ENCODE assay signal across 11 cellular contexts in genomic region chr3:10188798-10189556, GRCh38. TPM values are rescaled to one million over a fixed set of nuclear protein-coding genes. Genes with fewer than 3 reads are reported as not detected.
DNase-seq lines count a peak whose midpoint lies in the region; ATAC-seq and TF ChIP-seq lines count a peak whose summit lies in the region.
"Had no signal": no experiment of that assay in that cellular context is flagged by ENCODE, and none has a peak within 500 bp of the region (broad histone marks: within the 10 kb centered on the region; RNA-seq: fewer than 3 reads in every experiment).

No MANE protein-coding gene starts in this region.

- no peak overlapping the region for H4K12ac ChIP-seq in trophoblast cell (ENCODE audit: low read depth, low read length)

- H2BK12ac ChIP-seq in trophoblast cell (ENCODE audit: low read length) = no peak overlapping the region

- H3K4me3 ChIP-seq in left ventricle myocardium inferior (no peak overlapping the region), uterus (no peak overlapping the region), trophoblast cell (ENCODE audit: low read depth, low read length) (no peak overlapping the region)

- H3K9me3 ChIP-seq in left ventricle myocardium inferior (replicated peaks) (no peaks in the 10 kb centered on the region), uterus (no peaks in the 10 kb centered on the region), trophoblast cell (ENCODE audit: insufficient read depth, low read depth, low read length) (no peaks in the 10 kb centered on the region)
- H3K9me3 ChIP-seq: Caco-2 had no signal

- POLR2A ChIA-PET in MCF 10A (lab: Yijun Ruan, JAX) = interaction anchor here (0.9 to 6.7 kb wide), 6 partner anchors 11 to 59 kb away, joined by 3 to 87 read pairs (median 5); partner anchors contain the start of genes TATDN2 and VHL
- POLR2A ChIA-PET in naive thymus-derived CD8-positive, alpha-beta T cell (lab: Charles Lee) = interaction anchor here (0.7 to 2.7 kb wide), 4 partner anchors 10 to 38 kb away, joined by 3 to 8 read pairs (median 6); no protein-coding TSS in a partner anchor

- no peak for TF ChIP-seq POLR2A in uterus (IDR thresholded peaks at IDR 0.05)

- no peak overlapping the region for H4K91ac ChIP-seq in trophoblast cell (ENCODE audit: low read depth, low read length)

- H2BK120ac ChIP-seq in trophoblast cell (ENCODE audit: insufficient read depth, low read length, poor library complexity) = no peak overlapping the region

- no peak overlapping the region for H3K9ac ChIP-seq in trophoblast cell (ENCODE audit: low read length)

- H3K27me3 ChIP-seq in left ventricle myocardium inferior (ENCODE audit: low read depth) (no peaks in the 10 kb centered on the region), uterus (no peaks in the 10 kb centered on the region), trophoblast cell (ENCODE audit: insufficient read depth, low read length) (no peaks in the 10 kb centered on the region)

- TF ChIP-seq CTCF in left ventricle myocardium inferior (IDR thresholded peaks at IDR 0.05; ENCODE audit: borderline replicate concordance) (no peak), MCF 10A (IDR thresholded peaks at IDR 0.05; ENCODE audit: unreplicated experiment) (no peak), uterus (IDR thresholded peaks at IDR 0.05) (no peak)

- H3K14ac ChIP-seq in trophoblast cell (ENCODE audit: low read length) = no peak overlapping the region

- no peak overlapping the region for H3K18ac ChIP-seq in trophoblast cell (ENCODE audit: low read length)

- peak overlapping the region; percentile 45 for H3K4me3 Mint-ChIP-seq in MCF 10A (ENCODE audit: unreplicated experiment)
- H3K4me3 Mint-ChIP-seq in naive thymus-derived CD8-positive, alpha-beta T cell = peak overlapping the region in 9 of 10 donors; percentile 43 to 81 (median 58)
- H3K4me3 Mint-ChIP-seq: endodermal cell had no signal

- H3K27ac ChIP-seq in left ventricle myocardium inferior (replicated peaks) (peak overlapping the region; percentile 71), uterus (peak overlapping the region; percentile 75 to 83), trophoblast cell (ENCODE audit: low read depth, low read length) (no peak overlapping the region)

- CTCF ChIA-PET in MCF 10A (lab: Yijun Ruan, JAX) = interaction anchor here (0.6 to 1.7 kb wide), 7 partner anchors 10 to 37 kb away, joined by 3 to 9 read pairs (median 3); partner anchors contain the start of gene IRAK2

- H3K4me2 ChIP-seq in trophoblast cell (ENCODE audit: low read length) = no peak overlapping the region

- no peaks in the 10 kb centered on the region for H3K79me2 ChIP-seq in trophoblast cell (ENCODE audit: control insufficient read depth, insufficient read depth, low read length, poor library complexity)

- no CpG with 5 or more reads among the region's 12 CpGs for WGBS in trophoblast cell (ENCODE audit: extremely low coverage, insufficient coverage, insufficient read length)

- no peaks in the 10 kb centered on the region for H3K36me3 ChIP-seq in left ventricle myocardium inferior
- no peaks in the 10 kb centered on the region for H3K36me3 ChIP-seq in uterus
- H3K36me3 ChIP-seq in trophoblast cell (ENCODE audit: control insufficient read depth in 1 of 2, insufficient read depth in 2 of 2, low read length in 2 of 2) = no peaks in the 10 kb centered on the region

- H3K4me1 ChIP-seq in left ventricle myocardium inferior (peaks cover 70% of the 10 kb centered on the region), uterus (peaks cover 20 to 21% of the 10 kb centered on the region in 2 donors), trophoblast cell (ENCODE audit: control insufficient read depth in 1 of 2, insufficient read depth in 2 of 2, low read length in 2 of 2) (peaks cover 4 to 19% of the 10 kb centered on the region in 2 experiments)

- intact Hi-C loops in left ventricle myocardium inferior (cut with micrococcal nuclease) (no loop called here), left cardiac atrium (cut with DNase I) (no loop called here), MCF 10A (cut with micrococcal nuclease) (no loop called here), uterus (cut with DNase I; ENCODE audit: low total_unique reads) (no loop called here)

- no peak for ATAC-seq in left cardiac atrium
- ATAC-seq in naive thymus-derived CD8-positive, alpha-beta T cell = no peak

- no peak overlapping the region for H3K4ac ChIP-seq in trophoblast cell (ENCODE audit: low read depth, low read length)

- no peaks in the 10 kb centered on the region for H3K79me1 ChIP-seq in trophoblast cell (ENCODE audit: low read length)

- no peak overlapping the region for H2AFZ ChIP-seq in trophoblast cell (ENCODE audit: insufficient read depth, low read length, poor library complexity)

- no TSS peak for BruUV-seq in MCF 10A (replicated peaks; lab: Mats Ljungman, UMichigan)

- H4K8ac ChIP-seq in trophoblast cell (ENCODE audit: low read depth, low read length) = no peak overlapping the region

- no peak overlapping the region for H2AK5ac ChIP-seq in trophoblast cell (ENCODE audit: low read length)

- H3K27ac Mint-ChIP-seq in MCF 10A (ENCODE audit: low read depth, unreplicated experiment) = peak overlapping the region; percentile 72
- peak overlapping the region; percentile 64 to 99 (median 80) for H3K27ac Mint-ChIP-seq in naive thymus-derived CD8-positive, alpha-beta T cell
- H3K27ac Mint-ChIP-seq: endodermal cell had no signal

- no peaks in the 10 kb centered on the region for H3K9me3 Mint-ChIP-seq in MCF 10A (ENCODE audit: unreplicated experiment)
- H3K9me3 Mint-ChIP-seq in naive thymus-derived CD8-positive, alpha-beta T cell = no peaks in the 10 kb centered on the region
- H3K9me3 Mint-ChIP-seq: endodermal cell had no signal

- no peak overlapping the region for H2BK5ac ChIP-seq in trophoblast cell (ENCODE audit: low read depth, low read length, poor library complexity)

- H3K27me3 Mint-ChIP-seq in MCF 10A (ENCODE audit: insufficient read depth, unreplicated experiment) = no peaks in the 10 kb centered on the region
- H3K27me3 Mint-ChIP-seq in naive thymus-derived CD8-positive, alpha-beta T cell = no peaks in the 10 kb centered on the region

- peaks cover 7% of the 10 kb centered on the region for H3K36me3 Mint-ChIP-seq in MCF 10A (ENCODE audit: insufficient read depth, unreplicated experiment)
- peaks cover 0 to 2% (median 0%) of the 10 kb centered on the region in 3 donors for H3K36me3 Mint-ChIP-seq in naive thymus-derived CD8-positive, alpha-beta T cell

- H3K23ac ChIP-seq in trophoblast cell (ENCODE audit: low read length) = no peak overlapping the region

- DNase-seq in left ventricle myocardium inferior (no peak), left cardiac atrium (no peak), MCF 10A (ENCODE audit: unreplicated experiment) (no peak), uterus (no peak), trophoblast cell (no peak)
- DNase-seq in naive thymus-derived CD8-positive, alpha-beta T cell = no peak
- DNase-seq in stimulated activated CD4-positive, alpha-beta T cell treated with anti-CD3 and anti-CD28 coated beads, Interleukin-15, amount 100 ng/mL, for 24 hours = no peak
- no peak for DNase-seq in activated CD4-positive, CD25-positive, alpha-beta regulatory T cell (lab: John Stamatoyannopoulos, UW)
- DNase-seq: Caco-2, endodermal cell, kidney glomerular epithelial cell had no signal

- peaks cover 38% of the 10 kb centered on the region for H3K4me1 Mint-ChIP-seq in MCF 10A (ENCODE audit: insufficient read depth, unreplicated experiment)
- peaks cover 49 to 87% (median 77%) of the 10 kb centered on the region in 4 donors for H3K4me1 Mint-ChIP-seq in naive thymus-derived CD8-positive, alpha-beta T cell

RNA-seq across cellular contexts. Expression of gene IRAK2, which starts 24.3 kb away (rescaled TPM):
- total RNA-seq in left ventricle myocardium inferior (2.0 TPM), left cardiac atrium (1 to 10 TPM; 1.7 to 1.8 TPM), MCF 10A (2022) (6.0 and 7.0 TPM in 2 replicates), uterus (1 to 10 TPM in 3 of 4 donors, under 1 TPM in 1; 0.29 to 8.7 (median 3.7) TPM)
- 1 to 10 TPM; 4.3 to 4.4 TPM for total RNA-seq in naive thymus-derived CD8-positive, alpha-beta T cell
- 1 to 10 TPM; 2.9 to 6.0 (median 5.1) TPM for polyA plus RNA-seq in naive thymus-derived CD8-positive, alpha-beta T cell
- 3.4 and 3.5 TPM in 2 replicates for polyA plus RNA-seq in trophoblast cell (2013)

RNA-seq across cellular contexts. Expression of gene VHL, which starts 47.4 kb away (rescaled TPM):
- total RNA-seq in left ventricle myocardium inferior (11.5 TPM), left cardiac atrium (10 to 100 TPM; 15.3 to 16.3 TPM), MCF 10A (2022) (50.9 and 54.6 TPM in 2 replicates), uterus (10 to 100 TPM; 14.6 to 73.7 (median 33.3) TPM)
- 10 to 100 TPM; 71.5 to 78.8 TPM for total RNA-seq in naive thymus-derived CD8-positive, alpha-beta T cell
- polyA plus RNA-seq in naive thymus-derived CD8-positive, alpha-beta T cell = 10 to 100 TPM; 11.4 to 36.1 (median 16.0) TPM
- polyA plus RNA-seq in trophoblast cell (2013) = 35.9 and 36.8 TPM in 2 replicates

RNA-seq across cellular contexts. Expression of gene TATDN2, which starts 59.3 kb away (rescaled TPM):
- total RNA-seq in left ventricle myocardium inferior = 15.8 TPM
- total RNA-seq in left cardiac atrium = 10 to 100 TPM; 17.9 to 27.0 TPM
- total RNA-seq in MCF 10A (2022) = 21.0 and 25.9 TPM in 2 replicates
- 10 to 100 TPM; 68.1 to 71.1 TPM for total RNA-seq in naive thymus-derived CD8-positive, alpha-beta T cell
- 10 to 100 TPM; 11.5 to 20.9 (median 14.5) TPM for polyA plus RNA-seq in naive thymus-derived CD8-positive, alpha-beta T cell
- 10 to 100 TPM; 15.9 to 55.7 (median 26.7) TPM for total RNA-seq in uterus
- 12.9 and 13.5 TPM in 2 replicates for polyA plus RNA-seq in trophoblast cell (2013)
